In genomic region chr19:57954996-57955395, GRCh38 we compare ENCODE assay signal across 39 cellular contexts. TPM values are rescaled to one million over a fixed set of nuclear protein-coding genes. Genes with fewer than 3 reads are reported as not detected.
"Had no signal": no experiment of that assay in that cellular context is flagged by ENCODE, and none has a peak within 500 bp of the region (broad histone marks: within the 10 kb centered on the region; RNA-seq: fewer than 3 reads in every experiment).

No MANE protein-coding gene starts in this region.

- H3K9me3 ChIP-seq: MG63 had no signal

- H3K27me3 ChIP-seq: MG63 had no signal

- H3K4me2 ChIP-seq: KMS-11 had no signal

- H3K9ac ChIP-seq: KMS-11 had no signal

- H3K4me3 ChIP-seq: MG63 had no signal

- H3K27ac ChIP-seq: KMS-11 had no signal

- H3K36me3 ChIP-seq: MG63 had no signal

- DNase-seq: Karpas-422, Kasumi-1, KG1, MG63, MM.1S, MV-4-11, NCI-H1048, NCI-H1092, NCI-H1092 treated with DMSO at 0.1 percent for 48 hours, NCI-H1105, NCI-H1105 treated with DMSO at 0.1 percent for 48 hours, NCI-H1417, NCI-H1417 treated with DMSO at 0.1 percent for 48 hours, NCI-H1436, NCI-H1436 treated with DMSO at 0.1 percent for 48 hours, NCI-H146, NCI-H1694, NCI-H1694 treated with DMSO at 0.1 percent for 48 hours, NCI-H187, NCI-H187 treated with DMSO at 0.1 percent for 48 hours, NCI-H1930, NCI-H2029, NCI-H2029 treated with DMSO at 0.1 percent for 48 hours, NCI-H2081, NCI-H2081 treated with DMSO at 0.1 percent for 48 hours, NCI-H2107, NCI-H2171, NCI-H2171 treated with DMSO at 0.1 percent for 48 hours, NCI-H2227 treated with DMSO at 0.1 percent for 48 hours, NCI-H226, NCI-H345, NCI-H446, NCI-H446 treated with DMSO at 0.1 percent for 48 hours, NCI-H510A had no signal

RNA-seq across cellular contexts. Expression of gene ZNF256, which starts 7.5 kb away (rescaled TPM):
- total RNA-seq: NCI-H460 had no signal

RNA-seq across cellular contexts. Expression of gene C19orf18, which starts 19.3 kb away (rescaled TPM):
- total RNA-seq: LHCN-M2, M059J, MCF 10A, NCI-H460 had no signal

RNA-seq across cellular contexts. Expression of gene ZNF418, which starts 19.8 kb away (rescaled TPM):
- total RNA-seq: MCF 10A, NCI-H460 had no signal
